22 cellular contexts compared by ENCODE assay signal in the genomic region with DNA sequence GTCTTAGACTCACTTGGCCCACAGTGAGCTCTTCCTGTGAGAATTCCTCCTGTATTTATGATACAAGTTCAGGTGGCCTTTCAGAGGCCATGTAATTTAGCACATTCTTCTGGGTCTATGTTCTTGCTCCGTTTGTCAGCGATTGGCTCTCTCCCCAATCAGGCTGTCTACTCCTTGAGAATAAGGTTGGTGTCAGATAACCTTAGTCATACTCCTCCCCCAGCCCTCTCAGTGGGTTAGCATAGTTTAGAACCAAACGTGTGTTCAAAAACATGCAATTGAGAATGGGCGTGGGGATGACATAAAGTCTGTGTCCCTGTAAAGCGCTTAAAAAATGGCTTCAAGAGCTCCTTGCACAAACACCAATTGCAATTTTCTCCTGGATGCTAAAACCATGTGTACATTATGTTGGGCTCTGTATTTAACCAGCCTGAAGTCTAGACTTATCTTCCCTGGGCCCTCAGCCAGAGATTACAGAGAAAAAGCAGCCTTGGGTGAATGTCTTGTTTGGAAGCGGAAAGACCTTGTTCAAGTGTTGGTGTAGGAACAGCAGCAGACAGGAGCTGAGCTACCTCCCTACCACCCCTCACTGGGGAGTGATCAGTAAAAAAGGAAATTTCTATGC. TPM values are rescaled to one million over a fixed set of nuclear protein-coding genes. Genes with fewer than 3 reads are reported as not detected.
DNase-seq lines count a peak whose midpoint lies in the region; ATAC-seq and TF ChIP-seq lines count a peak whose summit lies in the region.
"Had no signal": no experiment of that assay in that cellular context is flagged by ENCODE, and none has a peak within 500 bp of the region (broad histone marks: within the 10 kb centered on the region; RNA-seq: fewer than 3 reads in every experiment).

No MANE protein-coding gene starts in this region.

- H3K9ac ChIP-seq in NT2/D1 (ENCODE audit: insufficient read length, low read depth) = no peak overlapping the region
- H3K9ac ChIP-seq: BLaER1 treated with 17β-estradiol and CSF1 and Interleukin-3, amounts not matched to agents 10 nM and 100 nM; parathyroid adenoma had no signal

- ATAC-seq in omental fat pad (ENCODE audit: low FRiP score) (peak; percentile 56), Right ventricle myocardium superior (ENCODE audit: poor library complexity) (no peak)
- ATAC-seq: stimulated activated effector memory CD8-positive, alpha-beta T cell treated with anti-CD3 and anti-CD28 coated beads, Interleukin-12 subunit alpha, Interleukin-12 subunit beta, amount 100 ng/mL, for 72 hours had no signal

- H3K4me3 ChIP-seq in NT2/D1 (ENCODE audit: insufficient read length, low read depth) (no peak overlapping the region), epithelial cell of esophagus (ENCODE audit: low read length) (no peak overlapping the region)
- H3K4me3 ChIP-seq: BLaER1 treated with 17β-estradiol and CSF1 and Interleukin-3, amounts not matched to agents 10 nM and 100 nM; tibial nerve had no signal

- no peaks in the 10 kb centered on the region for H3K27me3 ChIP-seq in NT2/D1 (ENCODE audit: insufficient read depth, insufficient read length)

- no peaks in the 10 kb centered on the region for H3K9me3 ChIP-seq in NT2/D1 (ENCODE audit: insufficient read depth, low read length)
- H3K9me3 ChIP-seq: BLaER1 treated with 17β-estradiol and CSF1 and Interleukin-3, amounts not matched to agents 10 nM and 100 nM; tibial nerve had no signal

- intact Hi-C loops in Right ventricle myocardium superior (cut with DNase I) = loop anchor here (10.0 kb wide), 1 partner anchor 58 kb away; no protein-coding TSS in a partner anchor

- DNase-seq in DMS 273 (lab: John Stamatoyannopoulos, UW; ENCODE audit: unreplicated experiment) (peak; percentile 25), DMS 273 treated with DMSO at 0.1 percent for 48 hours (lab: John Stamatoyannopoulos, UW) (no peak), NT2/D1 (ENCODE audit: low read depth, low spot score) (peak; percentile 2), epithelial cell of esophagus (ENCODE audit: low read depth) (peak; percentile 3), omental fat pad (ENCODE audit: low spot score) (no peak), glomerular visceral epithelial cell (ENCODE audit: extremely low spot score) (no peak), NCI-H1694 (lab: John Stamatoyannopoulos, UW) (no peak), Right ventricle myocardium superior (no peak)
- DNase-seq: activated CD4-positive, alpha-beta T cell treated with anti-CD3 and anti-CD28 coated beads, Interleukin-2, amount 50 U/mL, for 1 hour; activated naive CD8-positive, alpha-beta T cell treated with anti-CD3 and anti-CD28 coated beads, Interleukin-2, amount 10 ng/mL, durations not matched to agents 7 days and 5 days; kidney; NCI-H187 treated with DMSO at 0.1 percent for 48 hours; small intestine; T1000 had no signal

- no peaks in the 10 kb centered on the region for H3K4me1 ChIP-seq in NT2/D1 (ENCODE audit: insufficient read depth, insufficient read length)
- H3K4me1 ChIP-seq: tibial nerve had no signal

- TF ChIP-seq CTCF in epithelial cell of esophagus (IDR thresholded peaks at IDR 0.05; ENCODE audit: insufficient read depth, low read depth, low read length, missing control alignments) (no peak), omental fat pad (IDR thresholded peaks at IDR 0.05) (no peak)

- H3K36me3 ChIP-seq in NT2/D1 (ENCODE audit: insufficient read depth, insufficient read length, low read length) = no peaks in the 10 kb centered on the region
- H3K36me3 ChIP-seq: BLaER1 treated with 17β-estradiol and CSF1 and Interleukin-3, amounts not matched to agents 10 nM and 100 nM; tibial nerve had no signal

RNA-seq across cellular contexts. Expression of gene CT47C1, which starts 9.9 kb away (rescaled TPM):
- total RNA-seq in omental fat pad (not detected), Right ventricle myocardium superior (not detected)
- total RNA-seq: activated naive CD8-positive, alpha-beta T cell treated with anti-CD3 and anti-CD28 coated beads, Interleukin-2, amount 10 ng/mL, durations not matched to agents 7 days and 5 days; cerebellum; glomerular endothelial cell; kidney; mucosa of gallbladder; SK-MEL-5; tibial nerve had no signal

Comparison
In these comparisons a context has a peak if more than half of its experiments do, and no peak if none do; other contexts are left out.
1. DNase-seq: peak in DMS 273 (single experiment), NT2/D1 (single experiment) and epithelial cell of esophagus (single experiment); none in DMS 273 treated with DMSO at 0.1 percent for 48 hours (single experiment), omental fat pad (single experiment), glomerular visceral epithelial cell (single experiment), NCI-H1694 (single experiment) and Right ventricle myocardium superior (single experiment).